ENCODE assay signal across 22 cellular contexts in the genomic region with DNA sequence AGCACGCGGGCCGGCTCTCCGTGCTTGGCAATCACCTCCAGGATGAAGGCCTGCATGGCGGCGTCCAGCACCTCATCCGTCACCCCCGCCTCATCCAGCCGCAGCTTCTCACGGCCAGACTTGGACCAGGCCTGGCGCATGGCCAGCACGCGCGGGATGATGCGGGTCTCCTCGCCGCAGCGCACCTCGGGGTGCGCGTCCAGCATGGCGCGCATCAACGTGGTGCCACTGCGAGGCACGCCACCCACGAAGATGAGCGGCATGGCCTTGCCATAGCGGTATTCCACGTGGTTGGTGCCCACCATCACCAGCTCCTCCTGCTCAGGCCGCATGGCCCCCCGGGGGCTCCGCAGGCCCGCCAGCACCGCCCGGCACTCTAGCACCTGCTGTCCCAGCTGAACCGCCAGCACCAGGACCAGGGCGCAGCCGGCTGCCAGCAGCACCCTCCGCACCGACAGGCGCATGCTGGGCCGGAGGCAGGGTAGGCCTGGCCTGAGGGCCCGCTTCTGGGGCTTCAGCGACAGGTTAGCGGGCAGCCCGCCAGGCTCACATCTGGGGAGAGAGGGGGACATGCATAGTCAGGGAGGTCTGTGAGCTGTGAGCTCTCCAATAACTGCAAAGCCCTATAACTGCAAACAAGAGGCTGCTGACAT.
"Had no signal": no experiment of that assay in that cellular context is flagged by ENCODE, and none has a peak within 500 bp of the region (broad histone marks: within the 10 kb centered on the region; RNA-seq: fewer than 3 reads in every experiment).

No MANE protein-coding gene starts in this region.

- DNase-seq: activated CD4-positive, alpha-beta T cell treated with anti-CD3 and anti-CD28 coated beads for 4 hours; activated CD8-positive, alpha-beta memory T cell treated with anti-CD3 and anti-CD28 coated beads, Interleukin-2, amount 50 U/mL, for 48 hours; activated CD8-positive, alpha-beta T cell treated with anti-CD3 and anti-CD28 coated beads for 36 hours; activated naive CD4-positive, alpha-beta T cell treated with anti-CD3 and anti-CD28 coated beads, Interleukin-2, amount 50 U/mL, for 16 hours; activated naive CD8-positive, alpha-beta T cell treated with anti-CD3 and anti-CD28 coated beads, Interleukin-2, amount 10 ng/mL, durations not matched to agents 7 days and 5 days; activated T-cell treated with anti-CD3 and anti-CD28 coated beads, Interleukin-2, amount 50 U/mL, for 1 hour; central memory CD4-positive, alpha-beta T cell; NCI-H1092; NCI-H1417; NCI-H1930; NCI-H2171; NCI-H345; NCI-H510A; NCI-H526 treated with DMSO at 0.1 percent for 48 hours; NCI-H82; Peyer's patch; SHP77 had no signal

- H3K4me3 ChIP-seq: ascending aorta, body of pancreas, Peyer's patch had no signal

- H3K27me3 ChIP-seq: ascending aorta, body of pancreas, Peyer's patch had no signal

- H3K4me2 ChIP-seq: KMS-11 had no signal

- H3K4me1 ChIP-seq: ascending aorta had no signal

- H3K9ac ChIP-seq: KMS-11 had no signal

- ATAC-seq: activated CD4-positive, CD25-positive, alpha-beta regulatory T cell treated with anti-CD3 and anti-CD28 coated beads, Interleukin-2, amount 50 U/mL, for 24 hours; activated CD8-positive, alpha-beta T cell treated with anti-CD3 and anti-CD28 coated beads for 36 hours; body of pancreas had no signal

- H3K27ac ChIP-seq: ascending aorta, body of pancreas, KMS-11, Peyer's patch, RWPE1 had no signal

- H3K9me3 ChIP-seq: ascending aorta, body of pancreas, Peyer's patch had no signal
